In the genomic region with DNA sequence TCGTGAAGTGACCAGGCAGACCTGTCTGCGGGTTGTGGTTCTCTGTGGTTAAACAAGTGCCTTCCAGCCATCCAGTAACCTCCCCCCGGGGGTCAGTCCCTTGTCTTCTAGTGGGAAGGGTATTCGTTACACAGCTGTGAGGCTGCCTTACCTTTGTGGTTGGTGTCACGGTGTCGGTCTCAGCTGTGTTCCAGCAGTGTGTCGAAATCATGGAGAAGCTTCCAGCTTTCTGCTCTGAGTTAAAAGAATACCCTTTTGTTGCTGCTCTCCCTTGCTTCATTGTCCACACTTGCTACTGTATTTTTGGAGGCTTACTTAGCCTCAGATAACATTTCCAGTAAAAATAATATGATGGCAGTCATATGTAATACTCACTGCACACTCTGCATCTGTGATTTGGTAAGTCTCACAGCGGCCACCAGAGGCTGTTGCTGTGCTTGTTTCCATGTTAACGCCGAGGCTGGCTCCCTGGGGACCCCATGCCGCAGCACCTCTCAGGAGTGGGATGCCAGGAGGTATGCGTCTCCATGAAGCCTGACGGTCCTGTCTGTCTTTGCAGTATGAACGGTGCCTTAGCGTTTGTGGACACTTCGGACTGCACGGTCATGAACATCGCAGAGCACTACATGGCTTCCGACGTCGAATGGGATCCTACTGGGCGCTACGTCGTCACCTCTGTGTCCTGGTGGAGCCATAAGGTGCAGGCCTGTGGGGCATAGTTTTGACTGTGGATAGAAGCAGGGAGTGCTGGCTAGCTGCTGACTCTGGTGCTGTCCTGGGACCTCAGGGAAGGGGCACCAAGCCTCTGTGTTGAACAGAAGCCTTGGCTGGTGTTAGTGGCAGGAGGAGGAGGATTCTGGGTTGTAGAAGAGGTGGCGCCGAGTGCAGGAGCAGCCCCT, we compare ENCODE assay signal across 28 cellular contexts. TPM values are rescaled to one million over a fixed set of nuclear protein-coding genes. Genes with fewer than 3 reads are reported as not detected.
DNase-seq lines count a peak whose midpoint lies in the region; TF ChIP-seq lines count a peak whose summit lies in the region.
"Had no signal": no experiment of that assay in that cellular context is flagged by ENCODE, and none has a peak within 500 bp of the region (broad histone marks: within the 10 kb centered on the region; RNA-seq: fewer than 3 reads in every experiment).

No MANE protein-coding gene starts in this region.

- H3K36me3 ChIP-seq in osteoblast (ENCODE audit: insufficient read depth, low read length) = peaks cover 89% of the 10 kb centered on the region
- peaks cover 85 to 96% (median 94%) of the 10 kb centered on the region in 3 donors for H3K36me3 ChIP-seq in tibial artery
- H3K36me3 ChIP-seq in vagina = peaks cover 0 to 93% of the 10 kb centered on the region in 2 donors
- H3K36me3 ChIP-seq in CD4-positive, alpha-beta memory T cell (ENCODE audit: insufficient read depth, low read length) = peaks cover 88% of the 10 kb centered on the region

- no peak overlapping the region for H3K27ac Mint-ChIP-seq in CD4-positive, alpha-beta memory T cell
- H3K27ac Mint-ChIP-seq: memory B cell, T-helper 17 cell, type B pancreatic cell had no signal

- no peaks in the 10 kb centered on the region for H3K27me3 ChIP-seq in osteoblast (ENCODE audit: insufficient read depth, low read length)
- no peaks in the 10 kb centered on the region for H3K27me3 ChIP-seq in tibial artery
- no peaks in the 10 kb centered on the region for H3K27me3 ChIP-seq in vagina
- no peaks in the 10 kb centered on the region for H3K27me3 ChIP-seq in CD4-positive, alpha-beta memory T cell (ENCODE audit: insufficient read depth, low read length)
- H3K27me3 ChIP-seq: esophagus muscularis mucosa had no signal

- DNase-seq in D341Med (ENCODE audit: low spot score) (peak; percentile 56), RWPE1 (ENCODE audit: low spot score) (no peak), choroid plexus epithelial cell (ENCODE audit: low read depth) (no peak), osteoblast (ENCODE audit: insufficient read length, low spot score, missing footprints) (peak; percentile 45), tibial artery (no peak), vagina (ENCODE audit: extremely low spot score in 2 of 2) (no peak)
- no peak for DNase-seq in CD4-positive, alpha-beta memory T cell
- DNase-seq: activated naive CD4-positive, alpha-beta T cell treated with Interleukin-2 at 50 U/mL for 16 hours; activated T-cell treated with anti-CD3 and anti-CD28 coated beads, Interleukin-2, amount 50 U/mL, for 4 hours; amniotic stem cell; C1 segment of cervical spinal cord; cortex of kidney; DMS79 treated with DMSO at 0.1 percent for 48 hours; hippocampal formation; KG1; left cardiac atrium; MM.1S; NCI-H1417; NCI-H2029 treated with DMSO at 0.1 percent for 48 hours; NCI-H345; NCI-H82; small intestine; stimulated activated CD4-positive, alpha-beta T cell treated with anti-CD3 and anti-CD28 coated beads, Interleukin-1b, Interleukin-23, amount 100 ng/mL, for 48 hours; stimulated activated CD8-positive, alpha-beta memory T cell treated with anti-CD3 and anti-CD28 coated beads, Interleukin-4, amount 100 ng/mL, for 48 hours; T-helper 17 cell had no signal

- H2AFZ ChIP-seq in osteoblast (ENCODE audit: low read length) = no peak overlapping the region

- peaks cover 69 to 82% of the 10 kb centered on the region in 2 donors for H3K36me3 Mint-ChIP-seq in CD4-positive, alpha-beta memory T cell

- H3K4me1 ChIP-seq in osteoblast (ENCODE audit: insufficient read depth, low read length) = no peaks in the 10 kb centered on the region
- no peaks in the 10 kb centered on the region for H3K4me1 ChIP-seq in tibial artery
- H3K4me1 ChIP-seq in vagina = no peaks in the 10 kb centered on the region
- H3K4me1 ChIP-seq in CD4-positive, alpha-beta memory T cell (ENCODE audit: insufficient read depth, low read length) = no peaks in the 10 kb centered on the region
- H3K4me1 ChIP-seq: esophagus muscularis mucosa had no signal

- H3K4me1 Mint-ChIP-seq in CD4-positive, alpha-beta memory T cell = peaks cover 0 to 5% (median 3%) of the 10 kb centered on the region in 4 donors

- no peak overlapping the region for H3K4me3 Mint-ChIP-seq in CD4-positive, alpha-beta memory T cell
- H3K4me3 Mint-ChIP-seq: activated T-cell treated with anti-CD3 and anti-CD28 coated beads, Interleukin-2, amount 50 U/mL, for 4 hours; memory B cell; type B pancreatic cell had no signal

- no peak overlapping the region for H3K4me3 ChIP-seq in choroid plexus epithelial cell (ENCODE audit: low read depth, low read length)
- no peak overlapping the region for H3K4me3 ChIP-seq in osteoblast (ENCODE audit: insufficient read depth, low read length)
- no peak overlapping the region for H3K4me3 ChIP-seq in tibial artery
- H3K4me3 ChIP-seq in vagina = no peak overlapping the region
- no peak overlapping the region for H3K4me3 ChIP-seq in CD4-positive, alpha-beta memory T cell (ENCODE audit: low read length in 2 of 2)
- H3K4me3 ChIP-seq: esophagus muscularis mucosa had no signal

- H3K9me3 ChIP-seq in osteoblast (ENCODE audit: low read depth, low read length) (no peaks in the 10 kb centered on the region), tibial artery (no peaks in the 10 kb centered on the region), vagina (no peaks in the 10 kb centered on the region)
- no peaks in the 10 kb centered on the region for H3K9me3 ChIP-seq in CD4-positive, alpha-beta memory T cell (ENCODE audit: control insufficient read depth in 1 of 2, low read length in 2 of 2)
- H3K9me3 ChIP-seq: esophagus muscularis mucosa had no signal

- peaks cover 73% of the 10 kb centered on the region for H3K79me2 ChIP-seq in osteoblast (ENCODE audit: insufficient read depth, low read length)

- intact Hi-C loops in tibial artery (cut with DNase I; ENCODE audit: low total_unique reads) (no loop called here), vagina (cut with DNase I) (no loop called here)
- intact Hi-C loops in CD4-positive, alpha-beta memory T cell (cut with micrococcal nuclease) = no loop called here

- H3K27ac ChIP-seq in RWPE1 (0 out of 2 replicates have a peak overlapping the region, but pooled peaks have one; percentile 12), osteoblast (ENCODE audit: low read depth, low read length) (no peak overlapping the region), tibial artery (no peak overlapping the region), vagina (no peak overlapping the region)
- H3K27ac ChIP-seq in CD4-positive, alpha-beta memory T cell (ENCODE audit: low read depth, low read length) = no peak overlapping the region
- H3K27ac ChIP-seq: esophagus muscularis mucosa had no signal

- CTCF ChIA-PET in RWPE1 (lab: Yijun Ruan, JAX) = interaction anchor here (0.6 to 0.7 kb wide), 2 partner anchors 20 to 1334 kb away, joined by 3 to 4 read pairs; no protein-coding TSS in a partner anchor
- CTCF ChIA-PET in CD4-positive, alpha-beta memory T cell (lab: Charles Lee; ENCODE audit: partially characterized antibody) = no interaction called here

- TF ChIP-seq CTCF in RWPE1 (conservative IDR thresholded peaks at IDR 0.05; ENCODE audit: low read depth) = no peak
- peak; percentile 33 for TF ChIP-seq CTCF in choroid plexus epithelial cell (conservative IDR thresholded peaks at IDR 0.05; ENCODE audit: low read depth, low read length)
- TF ChIP-seq CTCF in osteoblast (IDR thresholded peaks at IDR 0.05; ENCODE audit: extremely low read depth, low read depth, low read length) = no peak
- no peak for TF ChIP-seq CTCF in tibial artery (IDR thresholded peaks at IDR 0.05)
- TF ChIP-seq CTCF in vagina (IDR thresholded peaks at IDR 0.05) = no peak

- no peaks in the 10 kb centered on the region for H3K27me3 Mint-ChIP-seq in CD4-positive, alpha-beta memory T cell
- H3K27me3 Mint-ChIP-seq: memory B cell, T-helper 17 cell, type B pancreatic cell had no signal

- TF ChIP-seq POLR2A in vagina (IDR thresholded peaks at IDR 0.05) = no peak

- peaks cover 59% of the 10 kb centered on the region for H4K20me1 ChIP-seq in osteoblast (ENCODE audit: insufficient read depth, low read length)

- H3K4me2 ChIP-seq in osteoblast (ENCODE audit: insufficient read depth, low read length) = no peak overlapping the region

- H3K9me3 Mint-ChIP-seq in CD4-positive, alpha-beta memory T cell = peaks cover 0 to 2% (median 0%) of the 10 kb centered on the region in 8 donors
- H3K9me3 Mint-ChIP-seq: activated T-cell treated with anti-CD3 and anti-CD28 coated beads, Interleukin-2, amount 50 U/mL, for 4 hours; memory B cell; type B pancreatic cell had no signal

- POLR2A ChIA-PET in RWPE1 (lab: Yijun Ruan, JAX; ENCODE audit: low non-redundant PET) = no interaction called here
- POLR2A ChIA-PET in CD4-positive, alpha-beta memory T cell (lab: Charles Lee; ENCODE audit: partially characterized antibody) = no interaction called here

RNA-seq across cellular contexts. Expression of gene EIF3B, which starts 20.5 kb away (rescaled TPM):
- total RNA-seq in osteoblast = 151 and 176 TPM in 2 replicates
- 90.8 TPM for total RNA-seq in vagina
- 100 to 1,000 TPM; 126 to 138 TPM for total RNA-seq in CD4-positive, alpha-beta memory T cell
- polyA plus RNA-seq in CD4-positive, alpha-beta memory T cell = 100 to 1,000 TPM in 1 of 2 donors, 10 to 100 TPM in 1; 78.7 to 135 TPM

RNA-seq across cellular contexts. Expression of gene CHST12, which starts 28.3 kb away (rescaled TPM):
- total RNA-seq in osteoblast (3.8 and 4.0 TPM in 2 replicates), vagina (26.3 TPM)
- 10 to 100 TPM; 29.5 to 30.7 TPM for total RNA-seq in CD4-positive, alpha-beta memory T cell
- polyA plus RNA-seq in CD4-positive, alpha-beta memory T cell = 10 to 100 TPM; 11.6 to 22.5 TPM

Comparison
In these comparisons a context has a peak if more than half of its experiments do, and no peak if none do; other contexts are left out.
1. DNase-seq: peak in D341Med (single experiment) and osteoblast (single experiment); none in RWPE1 (single experiment), choroid plexus epithelial cell (single experiment), tibial artery (0 of 2), vagina (0 of 2) and CD4-positive, alpha-beta memory T cell (0 of 5).